19 cellular contexts compared by ENCODE assay signal in the genomic region with DNA sequence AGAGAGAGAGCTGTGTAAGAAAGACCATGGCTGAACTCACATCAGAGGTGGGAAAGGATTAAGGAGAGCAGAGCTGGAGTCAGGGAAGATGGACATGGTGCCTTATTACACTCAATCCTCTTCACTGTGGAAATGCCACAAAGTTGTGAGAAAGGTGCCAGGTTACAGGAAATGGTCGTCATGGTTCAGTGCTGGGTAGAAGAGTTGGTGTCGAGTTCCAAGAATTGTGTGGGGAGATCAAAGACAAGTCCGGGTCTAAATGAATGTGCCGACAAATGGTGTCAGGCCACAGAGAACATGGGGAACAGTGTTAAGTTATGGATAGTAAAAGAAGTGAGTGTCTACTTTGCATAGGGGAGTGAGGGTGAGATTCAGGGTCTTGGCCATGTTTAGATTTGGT. TPM values are rescaled to one million over a fixed set of nuclear protein-coding genes. Genes with fewer than 3 reads are reported as not detected.
DNase-seq lines count a peak whose midpoint lies in the region; ATAC-seq, FAIRE-seq and TF ChIP-seq lines count a peak whose summit lies in the region.
"Had no signal": no experiment of that assay in that cellular context is flagged by ENCODE, and none has a peak within 500 bp of the region (broad histone marks: within the 10 kb centered on the region; RNA-seq: fewer than 3 reads in every experiment).

No MANE protein-coding gene starts in this region.

- POLR2A ChIA-PET in PC-9 (lab: Charles Lee; ENCODE audit: unreplicated experiment) (no interaction called here), HepG2 (lab: Yijun Ruan, JAX) (no interaction called here)

- CTCF ChIA-PET in PC-9 (lab: Charles Lee) (interaction anchor here (0.6 to 1.0 kb wide), 2 partner anchors 271 to 542 kb away, joined by 3 to 10 read pairs; no protein-coding TSS in a partner anchor), HepG2 (lab: Yijun Ruan, JAX; ENCODE audit: low intra/inter-chr PET ratio, low total read pairs) (interaction anchor here (2.3 kb wide), 1 partner anchor 264 kb away, joined by 21 read pairs; no protein-coding TSS in a partner anchor)

- H3K9me2 ChIP-seq in PC-9 (ENCODE audit: insufficient read depth), result no peaks in the 10 kb centered on the region

- intact Hi-C loops in PC-9 (cut with micrococcal nuclease; ENCODE audit: unreplicated experiment), result no loop called here
- intact Hi-C loops in HepG2 (cut with micrococcal nuclease; ENCODE audit: unreplicated experiment), result loop anchor here (5.0 kb wide), 1 partner anchor 205 kb away; the partner anchor contains the start of gene LAMC1

- TF ChIP-seq EP300 in HepG2 (IDR thresholded peaks at IDR 0.05; ENCODE audit: low read depth in 2 of 2, low read length in 2 of 2) (no peak), HepG2 (CRISPR knock-in tag; IDR thresholded peaks at IDR 0.05; ENCODE audit: borderline replicate concordance) (no peak)

- no peak overlapping the region for H3K9ac ChIP-seq in HepG2 (ENCODE audit: insufficient read depth, low read depth, low read length)
- H3K9ac ChIP-seq: GM23248 had no signal

- TF ChIP-seq RAD21 in HepG2 (CRISPR knock-in tag; IDR thresholded peaks at IDR 0.05), result no peak

- no peaks in the 10 kb centered on the region for H3K9me3 Mint-ChIP-seq in activated naive CD4-positive, alpha-beta T cell treated with anti-CD3 and anti-CD28 coated beads, Interleukin-2, amount 50 U/mL, for 72 hours
- no peaks in the 10 kb centered on the region for H3K9me3 Mint-ChIP-seq in stimulated activated effector memory CD8-positive, alpha-beta T cell treated with anti-CD3 and anti-CD28 coated beads, Interleukin-12 subunit alpha, Interleukin-12 subunit beta, amount 100 ng/mL, for 72 hours
- H3K9me3 Mint-ChIP-seq: effector memory CD8-positive, alpha-beta T cell had no signal

- peak overlapping the region; percentile 98 for H3K27ac ChIP-seq in VCaP
- no peak overlapping the region for H3K27ac ChIP-seq in effector memory CD4-positive, alpha-beta T cell (ENCODE audit: insufficient read depth, low read length, poor library complexity, severe bottlenecking)
- no peak overlapping the region for H3K27ac ChIP-seq in PC-9
- H3K27ac ChIP-seq in HepG2 (ENCODE audit: extremely low read length, insufficient read depth, low read length), result no peak overlapping the region
- H3K27ac ChIP-seq: GM23248, ovary, sigmoid colon, upper lobe of right lung had no signal

- in situ Hi-C loops in HepG2 (cut with HindIII; ENCODE audit: extremely low pct_ligation_motif_present, low pct_unique_long_range_greater_than_20kb), result loop anchor here (5.0 kb wide), 1 partner anchor 265 kb away; no protein-coding TSS in a partner anchor

- peak; percentile 28 to 76 for ATAC-seq in activated naive CD4-positive, alpha-beta T cell treated with anti-CD3 and anti-CD28 coated beads, Interleukin-2, amount 50 U/mL, for 72 hours
- peak; percentile 45 for ATAC-seq in stimulated activated effector memory CD8-positive, alpha-beta T cell treated with anti-CD3 and anti-CD28 coated beads, Interleukin-12 subunit alpha, Interleukin-12 subunit beta, amount 100 ng/mL, for 72 hours
- ATAC-seq in HepG2, result no peak
- ATAC-seq: effector memory CD8-positive, alpha-beta T cell; Right ventricle myocardium inferior; upper lobe of right lung had no signal

- H3K4me2 ChIP-seq in PC-9 (no peak overlapping the region), HepG2 (ENCODE audit: low read depth, low read length) (no peak overlapping the region)

- no peaks in the 10 kb centered on the region for H3K36me3 ChIP-seq in effector memory CD4-positive, alpha-beta T cell (ENCODE audit: control insufficient read depth, insufficient read depth, low read length)
- peaks cover 62% of the 10 kb centered on the region for H3K36me3 ChIP-seq in PC-9 (ENCODE audit: low read depth)
- H3K36me3 ChIP-seq in HepG2 (replicated peaks in 1 of 2; ENCODE audit: control insufficient read depth in 1 of 2, insufficient read depth in 2 of 2, low read length in 2 of 2), result no peaks in the 10 kb centered on the region
- H3K36me3 ChIP-seq: ovary, sigmoid colon, upper lobe of right lung had no signal

- no peak overlapping the region for H3K4me3 ChIP-seq in effector memory CD4-positive, alpha-beta T cell (ENCODE audit: insufficient read depth, low read depth, low read length, poor library complexity, severe bottlenecking)
- H3K4me3 ChIP-seq in PC-9 (no peak overlapping the region), HepG2 (replicated peaks in 1 of 3; ENCODE audit: insufficient read depth in 1 of 3, low read depth in 2 of 3, low read length in 3 of 3) (no peak overlapping the region)
- H3K4me3 ChIP-seq: GM23248, lung, ovary, sigmoid colon, upper lobe of right lung had no signal

- no peaks in the 10 kb centered on the region for H3K9me3 ChIP-seq in effector memory CD4-positive, alpha-beta T cell (ENCODE audit: control insufficient read depth, low read length)
- H3K9me3 ChIP-seq in PC-9 (ENCODE audit: insufficient read depth, low read depth) (no peaks in the 10 kb centered on the region), HepG2 (ENCODE audit: low read length) (no peaks in the 10 kb centered on the region)
- H3K9me3 ChIP-seq: ovary, sigmoid colon, upper lobe of right lung had no signal

- 58% methylated on average over 4 of the region's 4 CpGs for WGBS in HepG2 (ENCODE audit: low lambda C conversion rate)

- no peak for FAIRE-seq in HepG2 (lab: Jason Lieb, UNC)

- H3K79me2 ChIP-seq in PC-9 (ENCODE audit: low read depth), result no peaks in the 10 kb centered on the region
- no peaks in the 10 kb centered on the region for H3K79me2 ChIP-seq in HepG2 (ENCODE audit: insufficient read depth, low read length)

- peaks cover 4% of the 10 kb centered on the region for H3K27me3 ChIP-seq in effector memory CD4-positive, alpha-beta T cell (replicated peaks; ENCODE audit: control insufficient read depth, insufficient read depth, low read length, poor library complexity, severe bottlenecking)
- H3K27me3 ChIP-seq in PC-9 (ENCODE audit: insufficient read depth, low read depth), result no peaks in the 10 kb centered on the region
- 0 out of 5 replicates have a peak, but pooled peaks cover 0 to 9% of the 10 kb centered on the region in 2 experiments for H3K27me3 ChIP-seq in HepG2 (ENCODE audit: control insufficient read depth in 1 of 2, insufficient read depth in 2 of 2, low read length in 2 of 2)
- H3K27me3 ChIP-seq: ovary, sigmoid colon, upper lobe of right lung had no signal

- no peaks in the 10 kb centered on the region for H3K4me1 ChIP-seq in effector memory CD4-positive, alpha-beta T cell (ENCODE audit: control insufficient read depth, insufficient read depth, low read length, poor library complexity, severe bottlenecking)
- H3K4me1 ChIP-seq in PC-9 (replicated peaks; ENCODE audit: insufficient read depth) (0 out of 2 replicates have a peak, but pooled peaks cover 7% of the 10 kb centered on the region), HepG2 (ENCODE audit: insufficient read depth, low read length) (peaks cover 26% of the 10 kb centered on the region)
- H3K4me1 ChIP-seq: sigmoid colon, upper lobe of right lung had no signal

- BruUV-seq in PC-9 (replicated peaks; lab: Mats Ljungman, UMichigan), result no TSS peak
- no TSS peak for BruUV-seq in HepG2 (replicated peaks; lab: Mats Ljungman, UMichigan)

- H3K4me1 Mint-ChIP-seq in stimulated activated effector memory CD8-positive, alpha-beta T cell treated with anti-CD3 and anti-CD28 coated beads, Interleukin-12 subunit alpha, Interleukin-12 subunit beta, amount 100 ng/mL, for 72 hours, result peaks cover 7% of the 10 kb centered on the region

- no peaks in the 10 kb centered on the region for H3K36me3 Mint-ChIP-seq in activated naive CD4-positive, alpha-beta T cell treated with anti-CD3 and anti-CD28 coated beads, Interleukin-2, amount 50 U/mL, for 72 hours
- no peaks in the 10 kb centered on the region for H3K36me3 Mint-ChIP-seq in stimulated activated effector memory CD8-positive, alpha-beta T cell treated with anti-CD3 and anti-CD28 coated beads, Interleukin-12 subunit alpha, Interleukin-12 subunit beta, amount 100 ng/mL, for 72 hours

- H4K20me1 ChIP-seq in PC-9 (ENCODE audit: insufficient read depth), result no peaks in the 10 kb centered on the region
- H4K20me1 ChIP-seq in HepG2 (ENCODE audit: insufficient read depth, low read length), result no peaks in the 10 kb centered on the region

- H2AFZ ChIP-seq in PC-9, result no peak overlapping the region
- H2AFZ ChIP-seq in HepG2 (ENCODE audit: low read length), result no peak overlapping the region
- H2AFZ ChIP-seq: GM23248 had no signal

- no peak for TF ChIP-seq POLR2A in HepG2 (IDR thresholded peaks at IDR 0.05; ENCODE audit: insufficient read depth in 1 of 2, low read depth in 2 of 2, low read length in 2 of 2)

- no peak overlapping the region for H3K4me3 Mint-ChIP-seq in stimulated activated effector memory CD8-positive, alpha-beta T cell treated with anti-CD3 and anti-CD28 coated beads, Interleukin-12 subunit alpha, Interleukin-12 subunit beta, amount 100 ng/mL, for 72 hours
- H3K4me3 Mint-ChIP-seq: effector memory CD8-positive, alpha-beta T cell had no signal

- H3F3A ChIP-seq in PC-9 (ENCODE audit: insufficient read depth, low read depth), result peaks cover 5% of the 10 kb centered on the region; the same call in 1 of the 2 replicates

- H3K27ac Mint-ChIP-seq in activated naive CD4-positive, alpha-beta T cell treated with anti-CD3 and anti-CD28 coated beads, Interleukin-2, amount 50 U/mL, for 72 hours, result no peak overlapping the region
- no peak overlapping the region for H3K27ac Mint-ChIP-seq in stimulated activated effector memory CD8-positive, alpha-beta T cell treated with anti-CD3 and anti-CD28 coated beads, Interleukin-12 subunit alpha, Interleukin-12 subunit beta, amount 100 ng/mL, for 72 hours
- H3K27ac Mint-ChIP-seq: effector memory CD8-positive, alpha-beta T cell had no signal

- no peak for TF ChIP-seq CTCF in VCaP (conservative IDR thresholded peaks at IDR 0.05)
- no peak for TF ChIP-seq CTCF in PC-9 (conservative IDR thresholded peaks at IDR 0.05)
- no peak for TF ChIP-seq CTCF in HepG2 (CRISPR knock-in tag; IDR thresholded peaks at IDR 0.05)

- DNase-seq in activated naive CD4-positive, alpha-beta T cell treated with anti-CD3 and anti-CD28 coated beads, Interleukin-2, amount 50 U/mL, for 72 hours (ENCODE audit: low spot score in 2 of 2), result no peak
- no peak for DNase-seq in activated naive CD4-positive, alpha-beta T cell treated with anti-CD3 and anti-CD28 coated beads, Interleukin-2, amount 50 U/mL, for 16 hours
- DNase-seq in M059J (ENCODE audit: low read depth) (peak; percentile 45), PC-9 (no peak), HepG2 (ENCODE audit: low spot score) (no peak)
- no peak for DNase-seq in stimulated activated effector memory CD8-positive, alpha-beta T cell treated with anti-CD3 and anti-CD28 coated beads, Interleukin-12 subunit alpha, Interleukin-12 subunit beta, amount 100 ng/mL, for 72 hours (ENCODE audit: low spot score in 2 of 2)
- no peak for DNase-seq in effector memory CD4-positive, alpha-beta T cell
- DNase-seq: DND-41; effector memory CD8-positive, alpha-beta T cell; glutamatergic neuron; GM23248; NCI-H2081; ovary; sigmoid colon; upper lobe of right lung had no signal

RNA-seq across cellular contexts. Expression of gene LAMC2, which starts 40.9 kb away (rescaled TPM):
- total RNA-seq in activated naive CD4-positive, alpha-beta T cell treated with anti-CD3 and anti-CD28 coated beads, Interleukin-2, amount 50 U/mL, for 72 hours, result not detected
- 3.3 and 3.4 TPM in 2 replicates for total RNA-seq in M059J (2014; rRNA removed; shearing (Covaris generic))
- total RNA-seq in PC-9 (2021) (105 and 109 TPM in 2 replicates), HepG2 (2016; rRNA removed; fragmentation: Illumina TruSeq; extraction: Trizol) (not detected in 2 replicates)
- not detected in 2 replicates for total RNA-seq in HepG2 (2016; cell fraction: cytosol; rRNA removed; fragmentation: Illumina TruSeq; extraction: Trizol; ENCODE audit: low read depth)
- total RNA-seq in HepG2 (2016; cell fraction: insoluble cytoplasmic fraction; rRNA removed; fragmentation: Illumina TruSeq; extraction: Trizol), result not detected in 2 replicates
- not detected in 2 replicates for total RNA-seq in HepG2 (2016; cell fraction: membrane; rRNA removed; fragmentation: Illumina TruSeq; extraction: Trizol)
- total RNA-seq in HepG2 (2016; cell fraction: nucleus; rRNA removed; fragmentation: Illumina TruSeq; extraction: Trizol), result not detected in 2 replicates
- polyA plus RNA-seq in HepG2 (2011; rRNA removed), result 0.01 and 0.03 TPM in 2 replicates
- 0.01 TPM in 1 of 2 replicates, not detected in the other for polyA plus RNA-seq in HepG2 (2011; cell fraction: cytosol; rRNA removed)
- 0.05 TPM in 1 of 2 replicates, not detected in the other for polyA plus RNA-seq in HepG2 (2011; cell fraction: nucleus; rRNA removed)
- not detected in 2 replicates for polyA plus RNA-seq in HepG2 (2012)
- not detected in 2 replicates for polyA plus RNA-seq in HepG2 (2016; cell fraction: cytosol; fragmentation: Illumina TruSeq; extraction: Trizol; ENCODE audit: low read depth)
- polyA plus RNA-seq in HepG2 (2016; cell fraction: insoluble cytoplasmic fraction; fragmentation: Illumina TruSeq; extraction: Trizol; ENCODE audit: low read depth), result not detected in 2 replicates
- not detected in 2 replicates for polyA plus RNA-seq in HepG2 (2016; cell fraction: membrane; fragmentation: Illumina TruSeq; extraction: Trizol; ENCODE audit: low read depth)
- polyA plus RNA-seq in HepG2 (2016; cell fraction: nucleus; fragmentation: Illumina TruSeq; extraction: Trizol; ENCODE audit: insufficient read depth, low read depth), result not detected in 2 replicates
- polyA minus RNA-seq in HepG2 (2011; rRNA and poly(A)+ RNA removed; ENCODE audit: low replicate concordance), result 0.04 and 1.2 TPM in 2 replicates
- polyA minus RNA-seq in HepG2 (2011; cell fraction: cytosol; rRNA and poly(A)+ RNA removed), result not detected in 2 replicates
- 0.13 TPM in 1 of 2 replicates, not detected in the other for polyA minus RNA-seq in HepG2 (2011; cell fraction: nucleus; rRNA and poly(A)+ RNA removed)
- total RNA-seq: activated CD8-positive, alpha-beta memory T cell treated with anti-CD3 and anti-CD28 coated beads for 36 hours had no signal

Comparison
In these comparisons a context has a peak if more than half of its experiments do, and no peak if none do; other contexts are left out.
1. RNA of gene LAMC2, which starts 40.9 kb away (total RNA-seq): 105 to 109 TPM in PC-9; 3.3 to 3.4 TPM in M059J, not detected in activated naive CD4-positive, alpha-beta T cell treated with anti-CD3 and anti-CD28 coated beads, Interleukin-2, amount 50 U/mL, for 72 hours and not detected in HepG2; every median in the first group is over 10 times any median in the second.